In the genomic region with DNA sequence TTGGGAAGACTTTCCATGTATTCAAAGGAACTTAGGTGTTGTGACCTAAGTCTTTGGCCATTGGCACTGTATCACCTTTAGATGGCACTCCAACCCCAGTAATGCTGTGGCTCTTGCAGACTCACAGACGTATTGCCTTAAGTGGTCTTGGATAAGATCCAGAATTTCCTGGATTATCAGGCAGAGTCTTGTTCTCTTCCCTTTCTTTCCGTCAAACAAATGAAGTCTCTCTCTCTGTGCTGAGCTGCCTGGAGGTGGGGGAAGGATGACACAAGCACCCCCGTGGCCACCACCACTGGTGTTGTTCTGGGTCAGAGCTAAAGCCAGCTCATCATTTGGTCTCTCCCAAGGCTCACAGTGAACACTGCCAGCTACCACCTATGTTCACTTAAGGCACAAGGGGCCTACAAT, we compare ENCODE assay signal across 10 cellular contexts.
DNase-seq lines count a peak whose midpoint lies in the region; ATAC-seq and TF ChIP-seq lines count a peak whose summit lies in the region.
"Had no signal": no experiment of that assay in that cellular context is flagged by ENCODE, and none has a peak within 500 bp of the region (broad histone marks: within the 10 kb centered on the region; RNA-seq: fewer than 3 reads in every experiment).

No MANE protein-coding gene starts in this region.

- H3K27me3 Mint-ChIP-seq in activated T-helper 2 cell treated with anti-CD3 and anti-CD28 coated beads, Interferon-gamma antibody, Interleukin-2, Interleukin-4, amounts not matched to agents 10 μg/mL and 5 μg/mL and 100 μg/mL, durations not matched to agents 14 hours and 24 hours and 36 hours (ENCODE audit: low read depth), result no peaks in the 10 kb centered on the region

- H3K4me1 ChIP-seq in A673 (ENCODE audit: insufficient read depth, low read length, poor library complexity, severe bottlenecking) (no peaks in the 10 kb centered on the region), IMR-90 (ENCODE audit: control insufficient read depth, insufficient read depth, low read length) (no peaks in the 10 kb centered on the region)

- no peak overlapping the region for H3K23ac ChIP-seq in IMR-90 (ENCODE audit: low read depth, low read length)

- H2AK9ac ChIP-seq in IMR-90 (replicated peaks; ENCODE audit: low read depth, low read length, poor library complexity), result no peak overlapping the region

- H2AFZ ChIP-seq in IMR-90 (replicated peaks; ENCODE audit: low read length, poor library complexity), result no peak overlapping the region

- H2BK15ac ChIP-seq in IMR-90 (ENCODE audit: low read depth, low read length), result no peak overlapping the region

- no peaks in the 10 kb centered on the region for H3K36me3 Mint-ChIP-seq in activated T-helper 2 cell treated with anti-CD3 and anti-CD28 coated beads, Interferon-gamma antibody, Interleukin-2, Interleukin-4, amounts not matched to agents 10 μg/mL and 5 μg/mL and 100 μg/mL, durations not matched to agents 14 hours and 24 hours and 36 hours (ENCODE audit: low read depth)

- CTCF ChIA-PET in A673 (lab: Charles Lee) (interaction anchor here (0.6 kb wide), 1 partner anchor 775 kb away, joined by 6 read pairs; no protein-coding TSS in a partner anchor), IMR-90 (lab: Yijun Ruan, JAX) (no interaction called here)

- no peak overlapping the region for H3K4me3 Mint-ChIP-seq in activated T-helper 2 cell treated with anti-CD3 and anti-CD28 coated beads, Interferon-gamma antibody, Interleukin-2, Interleukin-4, amounts not matched to agents 10 μg/mL and 5 μg/mL and 100 μg/mL, durations not matched to agents 14 hours and 24 hours and 36 hours (ENCODE audit: low read depth)
- H3K4me3 Mint-ChIP-seq: T-helper 1 cell treated with Interleukin-12 subunit alpha and Interleukin-12 subunit beta and Interleukin-4 antibody, amounts not matched to agents 30 μg/mL and 1 μg/mL, for 36 hours had no signal

- H2BK5ac ChIP-seq in IMR-90 (ENCODE audit: low read depth, low read length, poor library complexity, severe bottlenecking), result no peak overlapping the region

- no peak for TF ChIP-seq RAD21 in IMR-90 (IDR thresholded peaks at IDR 0.05; ENCODE audit: low read length)

- H4K91ac ChIP-seq in IMR-90 (ENCODE audit: insufficient read depth, low read depth, low read length), result no peak overlapping the region

- no peak overlapping the region for H3K4me2 ChIP-seq in IMR-90 (ENCODE audit: low read depth, low read length)

- dilution Hi-C loops in IMR-90 (cut with HindIII; ENCODE audit: low sequenced_read_pairs, unreplicated experiment), result no loop called here

- H3K9me3 ChIP-seq in A673 (ENCODE audit: low read depth, low read length, poor library complexity, severe bottlenecking) (no peaks in the 10 kb centered on the region), IMR-90 (ENCODE audit: control insufficient read depth, insufficient read depth, low read length) (peaks cover 10% of the 10 kb centered on the region)

- H2AK5ac ChIP-seq in IMR-90 (ENCODE audit: low read depth, low read length), result no peak overlapping the region

- no peak overlapping the region for H4K8ac ChIP-seq in IMR-90 (ENCODE audit: low read depth in 2 of 2, low read length in 2 of 2)

- H3K4me1 Mint-ChIP-seq in activated T-helper 2 cell treated with anti-CD3 and anti-CD28 coated beads, Interferon-gamma antibody, Interleukin-2, Interleukin-4, amounts not matched to agents 10 μg/mL and 5 μg/mL and 100 μg/mL, durations not matched to agents 14 hours and 24 hours and 36 hours (ENCODE audit: low read depth), result no peaks in the 10 kb centered on the region

- H3K27me3 ChIP-seq in A673 (replicated peaks; ENCODE audit: insufficient read depth, low read depth, low read length, poor library complexity) (no peaks in the 10 kb centered on the region), IMR-90 (ENCODE audit: control insufficient read depth, insufficient read depth, low read length) (no peaks in the 10 kb centered on the region)

- no peaks in the 10 kb centered on the region for H4K20me1 ChIP-seq in IMR-90 (ENCODE audit: insufficient read depth, low read length)

- H3K14ac ChIP-seq in IMR-90 (replicated peaks; ENCODE audit: low read depth, low read length), result no peak overlapping the region

- DNase-seq in A673 (ENCODE audit: low spot score) (peak; percentile 86), IMR-90 (peak; percentile 0), RPMI7951 (ENCODE audit: low read depth) (peak; percentile 29), iPS DF 4.7 (ENCODE audit: extremely low read depth, low spot score) (peak; percentile 88)
- no peak for DNase-seq in activated T-helper 2 cell treated with anti-CD3 and anti-CD28 coated beads, Interferon-gamma antibody, Interleukin-2, Interleukin-4, amounts not matched to agents 10 μg/mL and 5 μg/mL and 100 μg/mL, durations not matched to agents 14 hours and 24 hours and 36 hours (ENCODE audit: low spot score)
- no peak for DNase-seq in activated CD8-positive, alpha-beta memory T cell treated with anti-CD3 and anti-CD28 coated beads for 24 hours

- in situ Hi-C loops in IMR-90 (cut with MboI; ENCODE audit: low sequenced_read_pairs), result no loop called here

- H3K9me3 Mint-ChIP-seq in activated T-helper 2 cell treated with anti-CD3 and anti-CD28 coated beads, Interferon-gamma antibody, Interleukin-2, Interleukin-4, amounts not matched to agents 10 μg/mL and 5 μg/mL and 100 μg/mL, durations not matched to agents 14 hours and 24 hours and 36 hours, result peaks cover 45% of the 10 kb centered on the region

- WGBS in IMR-90 (ENCODE audit: extremely low coverage in 2 of 2, insufficient read length in 1 of 2), 2 experiments, result no CpG with 5 or more reads among the region's 3 CpGs

- TF ChIP-seq POLR2A in IMR-90 (IDR thresholded peaks at IDR 0.05; ENCODE audit: low read depth, low read length), result no peak

- no peaks in the 10 kb centered on the region for H3K36me3 ChIP-seq in A673 (ENCODE audit: insufficient read depth, low read length, poor library complexity, severe bottlenecking)
- H3K36me3 ChIP-seq in IMR-90 (ENCODE audit: control insufficient read depth, insufficient read depth, low read length), result no peaks in the 10 kb centered on the region

- POLR2A ChIA-PET in A673 (lab: Charles Lee; ENCODE audit: low non-redundant PET) (interaction anchor here (0.6 kb wide), 1 partner anchor 10 kb away, joined by 3 read pairs; no protein-coding TSS in a partner anchor), IMR-90 (lab: Charles Lee; ENCODE audit: unreplicated experiment) (no interaction called here)

- no peak overlapping the region for H2BK120ac ChIP-seq in IMR-90 (ENCODE audit: low read depth, low read length)

- no TSS peak for BruUV-seq in A673 (replicated peaks; lab: Mats Ljungman, UMichigan)
- BruUV-seq in IMR-90 (replicated peaks; lab: Mats Ljungman, UMichigan), result no TSS peak

- no peak overlapping the region for H3K27ac ChIP-seq in A673 (ENCODE audit: low read depth, low read length, poor library complexity, severe bottlenecking)
- no peak overlapping the region for H3K27ac ChIP-seq in IMR-90 (ENCODE audit: insufficient read depth, low read length)

- no peak overlapping the region for H3K56ac ChIP-seq in IMR-90 (ENCODE audit: extremely low read depth, insufficient read depth, low read length)

- no peak overlapping the region for H3K4ac ChIP-seq in IMR-90 (ENCODE audit: low read depth, low read length)

- H3K27ac Mint-ChIP-seq in activated T-helper 2 cell treated with anti-CD3 and anti-CD28 coated beads, Interferon-gamma antibody, Interleukin-2, Interleukin-4, amounts not matched to agents 10 μg/mL and 5 μg/mL and 100 μg/mL, durations not matched to agents 14 hours and 24 hours and 36 hours, result no peak overlapping the region
- H3K27ac Mint-ChIP-seq: T-helper 1 cell treated with Interleukin-12 subunit alpha and Interleukin-12 subunit beta and Interleukin-4 antibody, amounts not matched to agents 30 μg/mL and 1 μg/mL, for 36 hours had no signal

- intact Hi-C loops in A673 (cut with micrococcal nuclease; ENCODE audit: unreplicated experiment), result loop anchor here (2.0 kb wide), 2 partner anchors 1140 to 1858 kb away; no protein-coding TSS in a partner anchor
- intact Hi-C loops in IMR-90 (cut with micrococcal nuclease), result no loop called here
- intact Hi-C loops in activated T-helper 2 cell treated with anti-CD3 and anti-CD28 coated beads, Interferon-gamma antibody, Interleukin-2, Interleukin-4, amounts not matched to agents 10 μg/mL and 5 μg/mL and 100 μg/mL, durations not matched to agents 14 hours and 24 hours and 36 hours (cut with micrococcal nuclease), result no loop called here

- H3K4me3 ChIP-seq in A673 (ENCODE audit: low read depth, low read length, poor library complexity, severe bottlenecking) (no peak overlapping the region), IMR-90 (ENCODE audit: insufficient read depth, low read depth, low read length) (no peak overlapping the region)
- H3K4me3 ChIP-seq: lung had no signal

- no peak overlapping the region for H3K9ac ChIP-seq in IMR-90 (ENCODE audit: low read depth, low read length)

- no peak overlapping the region for H3K18ac ChIP-seq in IMR-90 (ENCODE audit: low read depth, low read length)

- H4K5ac ChIP-seq in IMR-90 (ENCODE audit: low read depth, low read length), result no peak overlapping the region

- no peaks in the 10 kb centered on the region for H3K79me1 ChIP-seq in IMR-90 (ENCODE audit: low read depth in 1 of 2, low read length in 2 of 2)

- no peak for ATAC-seq in IMR-90 (ENCODE audit: low read depth)
- no peak for ATAC-seq in HG02981 (IDR thresholded peaks at IDR 0.05; ENCODE audit: unreplicated experiment)
- ATAC-seq in HG03280 (IDR thresholded peaks at IDR 0.05; ENCODE audit: unreplicated experiment), result no peak

- no peak overlapping the region for H2BK20ac ChIP-seq in IMR-90 (ENCODE audit: low read depth, low read length)

- TF ChIP-seq CTCF in A673 (conservative IDR thresholded peaks at IDR 0.05; ENCODE audit: low read depth, low read length) (peak; percentile 71), IMR-90 (conservative IDR thresholded peaks at IDR 0.05; ENCODE audit: low read depth, low read length) (no peak)

- no peaks in the 10 kb centered on the region for H3K9me1 ChIP-seq in IMR-90 (ENCODE audit: insufficient read depth, low read length)

TF ChIP-seq in IMR-90, 13 proteins besides CTCF, POLR2A, EP300 and RAD21 (continues in another document):
- TF ChIP-seq BHLHE40 (IDR thresholded peaks at IDR 0.05; ENCODE audit: low read depth, low read length) (no peak), RCOR1 (IDR thresholded peaks at IDR 0.05; ENCODE audit: insufficient replicate concordance, low read length) (no peak), CHD1 (IDR thresholded peaks at IDR 0.05; ENCODE audit: low read depth, low read length) (no peak), ELK1 (IDR thresholded peaks at IDR 0.05; ENCODE audit: borderline replicate concordance, low read depth, low read length) (no peak), FOS (IDR thresholded peaks at IDR 0.05; ENCODE audit: low read depth, low read length) (no peak)

Comparison
In these comparisons a context has a peak if more than half of its experiments do, and no peak if none do; other contexts are left out.
1. DNase-seq: peak in A673 (single experiment), IMR-90 (single experiment), RPMI7951 (single experiment) and iPS DF 4.7 (single experiment); none in activated T-helper 2 cell treated with anti-CD3 and anti-CD28 coated beads, Interferon-gamma antibody, Interleukin-2, Interleukin-4, amounts not matched to agents 10 μg/mL and 5 μg/mL and 100 μg/mL, durations not matched to agents 14 hours and 24 hours and 36 hours (single experiment) and activated CD8-positive, alpha-beta memory T cell treated with anti-CD3 and anti-CD28 coated beads for 24 hours (single experiment).